1 cellular context compared by ENCODE assay signal in the genomic region with DNA sequence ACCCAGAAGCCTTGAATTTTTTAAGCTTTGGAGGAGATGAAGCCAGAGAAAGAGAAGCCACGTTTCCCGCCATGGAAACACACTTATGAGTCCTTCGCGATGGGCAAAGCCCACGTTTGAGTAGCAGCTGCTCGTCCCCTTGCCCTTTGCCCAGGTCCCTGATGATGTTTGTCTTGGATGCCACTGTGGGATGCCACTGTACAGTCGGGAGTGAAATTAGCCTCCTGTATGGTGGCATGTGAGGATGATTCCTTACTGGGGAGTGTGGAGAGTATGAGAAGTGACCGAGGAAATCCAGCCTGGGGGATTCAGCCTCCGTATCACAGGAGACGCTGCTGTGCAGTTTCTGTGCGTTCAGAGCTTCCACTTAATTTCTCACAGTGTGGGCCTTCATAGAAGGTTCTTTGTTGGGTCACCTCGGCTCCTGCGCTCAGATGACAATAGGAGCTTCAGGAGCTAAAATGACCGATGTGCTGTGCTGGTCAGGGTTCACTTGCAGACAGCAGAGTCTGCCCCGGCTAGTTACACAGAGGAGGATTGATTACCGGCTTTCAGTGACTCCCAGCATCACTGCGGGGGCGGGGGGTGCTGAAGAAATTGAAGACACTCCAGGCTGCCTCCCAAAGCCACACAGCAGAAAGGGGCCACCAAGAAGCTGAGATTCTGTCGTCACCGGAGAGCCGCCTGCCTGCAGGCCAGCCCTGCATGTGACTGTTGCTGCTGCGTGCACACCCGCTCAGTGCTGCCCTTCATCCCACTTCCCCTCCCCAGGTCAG.
TF ChIP-seq lines count a peak whose summit lies in the region.

No MANE protein-coding gene starts in this region.

TF ChIP-seq in HepG2, 621 proteins besides CTCF, POLR2A, EP300 and RAD21 (continued from another document and continues in another):
- TF ChIP-seq, protein P1, sequence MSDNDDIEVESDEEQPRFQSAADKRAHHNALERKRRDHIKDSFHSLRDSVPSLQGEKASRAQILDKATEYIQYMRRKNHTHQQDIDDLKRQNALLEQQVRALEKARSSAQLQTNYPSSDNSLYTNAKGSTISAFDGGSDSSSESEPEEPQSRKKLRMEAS (IDR thresholded peaks at IDR 0.05) = peak; percentile 55
- TF ChIP-seq ZFP62 (CRISPR knock-in tag; IDR thresholded peaks at IDR 0.05) (no peak), HOXA5 (CRISPR knock-in tag; IDR thresholded peaks at IDR 0.05) (0 out of 2 replicates have a peak, but pooled peaks have one; percentile 25), TOPORS (CRISPR knock-in tag; IDR thresholded peaks at IDR 0.05) (no peak), WIZ (CRISPR knock-in tag; IDR thresholded peaks at IDR 0.05) (no peak), HBP1 (CRISPR knock-in tag; IDR thresholded peaks at IDR 0.05; ENCODE audit: low read depth) (no peak), ZNF577 (CRISPR knock-in tag; IDR thresholded peaks at IDR 0.05; ENCODE audit: borderline replicate concordance, low read depth) (no peak), ZNF414 (CRISPR knock-in tag; IDR thresholded peaks at IDR 0.05) (no peak), ZNF33A (CRISPR knock-in tag; IDR thresholded peaks at IDR 0.05; ENCODE audit: borderline replicate concordance) (no peak), NFAT5 (CRISPR knock-in tag; IDR thresholded peaks at IDR 0.05) (no peak), CHD2 (IDR thresholded peaks at IDR 0.05; ENCODE audit: low read depth, low read length) (no peak), ZNF782 (CRISPR knock-in tag; IDR thresholded peaks at IDR 0.05; ENCODE audit: borderline replicate concordance) (no peak), ERF (CRISPR knock-in tag; IDR thresholded peaks at IDR 0.05) (no peak), NFRKB (IDR thresholded peaks at IDR 0.05) (no peak), REST (IDR thresholded peaks at IDR 0.05; ENCODE audit: borderline replicate concordance in 1 of 2, low read depth in 1 of 2, low read length in 2 of 2) (no peak), SP4 (CRISPR knock-in tag; IDR thresholded peaks at IDR 0.05) (no peak), IKZF4 (CRISPR knock-in tag; IDR thresholded peaks at IDR 0.05; ENCODE audit: borderline replicate concordance, low read depth, not compliant biosample characterization) (no peak), ZNF746 (CRISPR knock-in tag; IDR thresholded peaks at IDR 0.05) (0 out of 2 replicates have a peak, but pooled peaks have one; percentile 38), GFI1 (CRISPR knock-in tag; IDR thresholded peaks at IDR 0.05; ENCODE audit: borderline replicate concordance) (no peak), DNMT3B (CRISPR knock-in tag; conservative IDR thresholded peaks at IDR 0.05) (no peak), TCF7L2 (IDR thresholded peaks at IDR 0.05; ENCODE audit: low read depth, low read length) (no peak), ZMYM3 (CRISPR knock-in tag; IDR thresholded peaks at IDR 0.05) (no peak), SIX4 (CRISPR knock-in tag; IDR thresholded peaks at IDR 0.05) (no peak), RARA (CRISPR knock-in tag; IDR thresholded peaks at IDR 0.05) (peak; percentile 21; the same call in 1 of the 2 replicates), ZNF207 (IDR thresholded peaks at IDR 0.05; ENCODE audit: borderline replicate concordance) (no peak), FIP1L1 (IDR thresholded peaks at IDR 0.05; ENCODE audit: borderline replicate concordance, insufficient read depth, low read depth, low read length) (no peak)
- TF ChIP-seq, protein P2, sequence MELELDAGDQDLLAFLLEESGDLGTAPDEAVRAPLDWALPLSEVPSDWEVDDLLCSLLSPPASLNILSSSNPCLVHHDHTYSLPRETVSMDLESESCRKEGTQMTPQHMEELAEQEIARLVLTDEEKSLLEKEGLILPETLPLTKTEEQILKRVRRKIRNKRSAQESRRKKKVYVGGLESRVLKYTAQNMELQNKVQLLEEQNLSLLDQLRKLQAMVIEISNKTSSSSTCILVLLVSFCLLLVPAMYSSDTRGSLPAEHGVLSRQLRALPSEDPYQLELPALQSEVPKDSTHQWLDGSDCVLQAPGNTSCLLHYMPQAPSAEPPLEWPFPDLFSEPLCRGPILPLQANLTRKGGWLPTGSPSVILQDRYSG (CRISPR knock-in tag; IDR thresholded peaks at IDR 0.05) = no peak
- TF ChIP-seq, protein P3, sequence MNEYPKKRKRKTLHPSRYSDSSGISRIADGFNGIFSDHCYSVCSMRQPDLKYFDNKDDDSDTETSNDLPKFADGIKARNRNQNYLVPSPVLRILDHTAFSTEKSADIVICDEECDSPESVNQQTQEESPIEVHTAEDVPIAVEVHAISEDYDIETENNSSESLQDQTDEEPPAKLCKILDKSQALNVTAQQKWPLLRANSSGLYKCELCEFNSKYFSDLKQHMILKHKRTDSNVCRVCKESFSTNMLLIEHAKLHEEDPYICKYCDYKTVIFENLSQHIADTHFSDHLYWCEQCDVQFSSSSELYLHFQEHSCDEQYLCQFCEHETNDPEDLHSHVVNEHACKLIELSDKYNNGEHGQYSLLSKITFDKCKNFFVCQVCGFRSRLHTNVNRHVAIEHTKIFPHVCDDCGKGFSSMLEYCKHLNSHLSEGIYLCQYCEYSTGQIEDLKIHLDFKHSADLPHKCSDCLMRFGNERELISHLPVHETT (CRISPR knock-in tag; conservative IDR thresholded peaks at IDR 0.05) = no peak
- TF ChIP-seq, protein P4, sequence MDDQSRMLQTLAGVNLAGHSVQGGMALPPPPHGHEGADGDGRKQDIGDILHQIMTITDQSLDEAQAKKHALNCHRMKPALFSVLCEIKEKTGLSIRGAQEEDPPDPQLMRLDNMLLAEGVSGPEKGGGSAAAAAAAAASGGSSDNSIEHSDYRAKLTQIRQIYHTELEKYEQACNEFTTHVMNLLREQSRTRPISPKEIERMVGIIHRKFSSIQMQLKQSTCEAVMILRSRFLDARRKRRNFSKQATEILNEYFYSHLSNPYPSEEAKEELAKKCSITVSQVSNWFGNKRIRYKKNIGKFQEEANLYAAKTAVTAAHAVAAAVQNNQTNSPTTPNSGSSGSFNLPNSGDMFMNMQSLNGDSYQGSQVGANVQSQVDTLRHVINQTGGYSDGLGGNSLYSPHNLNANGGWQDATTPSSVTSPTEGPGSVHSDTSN (CRISPR knock-in tag; IDR thresholded peaks at IDR 0.05; ENCODE audit: borderline replicate concordance) = no peak
- TF ChIP-seq, protein P5, sequence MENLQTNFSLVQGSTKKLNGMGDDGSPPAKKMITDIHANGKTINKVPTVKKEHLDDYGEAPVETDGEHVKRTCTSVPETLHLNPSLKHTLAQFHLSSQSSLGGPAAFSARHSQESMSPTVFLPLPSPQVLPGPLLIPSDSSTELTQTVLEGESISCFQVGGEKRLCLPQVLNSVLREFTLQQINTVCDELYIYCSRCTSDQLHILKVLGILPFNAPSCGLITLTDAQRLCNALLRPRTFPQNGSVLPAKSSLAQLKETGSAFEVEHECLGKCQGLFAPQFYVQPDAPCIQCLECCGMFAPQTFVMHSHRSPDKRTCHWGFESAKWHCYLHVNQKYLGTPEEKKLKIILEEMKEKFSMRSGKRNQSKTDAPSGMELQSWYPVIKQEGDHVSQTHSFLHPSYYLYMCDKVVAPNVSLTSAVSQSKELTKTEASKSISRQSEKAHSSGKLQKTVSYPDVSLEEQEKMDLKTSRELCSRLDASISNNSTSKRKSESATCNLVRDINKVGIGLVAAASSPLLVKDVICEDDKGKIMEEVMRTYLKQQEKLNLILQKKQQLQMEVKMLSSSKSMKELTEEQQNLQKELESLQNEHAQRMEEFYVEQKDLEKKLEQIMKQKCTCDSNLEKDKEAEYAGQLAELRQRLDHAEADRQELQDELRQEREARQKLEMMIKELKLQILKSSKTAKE (CRISPR knock-in tag; IDR thresholded peaks at IDR 0.05; ENCODE audit: borderline replicate concordance) = no peak
- TF ChIP-seq, protein P6, sequence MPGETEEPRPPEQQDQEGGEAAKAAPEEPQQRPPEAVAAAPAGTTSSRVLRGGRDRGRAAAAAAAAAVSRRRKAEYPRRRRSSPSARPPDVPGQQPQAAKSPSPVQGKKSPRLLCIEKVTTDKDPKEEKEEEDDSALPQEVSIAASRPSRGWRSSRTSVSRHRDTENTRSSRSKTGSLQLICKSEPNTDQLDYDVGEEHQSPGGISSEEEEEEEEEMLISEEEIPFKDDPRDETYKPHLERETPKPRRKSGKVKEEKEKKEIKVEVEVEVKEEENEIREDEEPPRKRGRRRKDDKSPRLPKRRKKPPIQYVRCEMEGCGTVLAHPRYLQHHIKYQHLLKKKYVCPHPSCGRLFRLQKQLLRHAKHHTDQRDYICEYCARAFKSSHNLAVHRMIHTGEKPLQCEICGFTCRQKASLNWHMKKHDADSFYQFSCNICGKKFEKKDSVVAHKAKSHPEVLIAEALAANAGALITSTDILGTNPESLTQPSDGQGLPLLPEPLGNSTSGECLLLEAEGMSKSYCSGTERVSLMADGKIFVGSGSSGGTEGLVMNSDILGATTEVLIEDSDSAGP (CRISPR knock-in tag; IDR thresholded peaks at IDR 0.05; ENCODE audit: borderline replicate concordance) = no peak
